Comparison of ENCODE assay signal across 11 cellular contexts in the genomic region with DNA sequence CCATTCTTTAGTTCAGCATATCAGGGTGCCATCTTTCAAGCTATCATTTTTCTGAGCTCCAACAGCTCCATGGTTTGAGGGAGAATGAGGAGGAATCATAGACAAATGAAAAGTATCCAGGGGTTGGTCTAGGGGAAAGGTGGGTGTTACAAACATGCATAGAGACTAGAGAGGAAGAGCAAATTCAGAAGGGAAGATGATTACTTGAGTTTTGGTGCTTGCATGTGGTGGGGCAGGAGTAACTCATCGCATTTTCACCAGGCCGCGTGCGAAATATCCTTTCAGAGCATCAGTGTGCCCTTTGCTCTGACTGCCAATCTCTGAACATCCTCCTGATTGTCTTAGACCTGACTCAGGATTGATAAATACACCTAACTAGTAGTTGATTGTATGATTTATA. TPM values are rescaled to one million over a fixed set of nuclear protein-coding genes. Genes with fewer than 3 reads are reported as not detected.
DNase-seq lines count a peak whose midpoint lies in the region; ATAC-seq and TF ChIP-seq lines count a peak whose summit lies in the region.
"Had no signal": no experiment of that assay in that cellular context is flagged by ENCODE, and none has a peak within 500 bp of the region (broad histone marks: within the 10 kb centered on the region; RNA-seq: fewer than 3 reads in every experiment).

No MANE protein-coding gene starts in this region.

- peak overlapping the region; percentile 90 for H3K27ac Mint-ChIP-seq in activated naive CD8-positive, alpha-beta T cell treated with anti-CD3 and anti-CD28 coated beads, Interleukin-2, amount 50 U/mL, for 24 hours

- peak; percentile 41 for ATAC-seq in activated naive CD8-positive, alpha-beta T cell treated with anti-CD3 and anti-CD28 coated beads, Interleukin-2, amount 50 U/mL, for 24 hours
- ATAC-seq in GM21825 (IDR thresholded peaks at IDR 0.05; ENCODE audit: unreplicated experiment) (no peak), heart left ventricle (no peak)

- no peaks in the 10 kb centered on the region for H3K9me3 ChIP-seq in heart left ventricle
- H3K9me3 ChIP-seq: right atrium auricular region had no signal

- no peaks in the 10 kb centered on the region for H3K36me3 Mint-ChIP-seq in activated naive CD8-positive, alpha-beta T cell treated with anti-CD3 and anti-CD28 coated beads, Interleukin-2, amount 50 U/mL, for 24 hours (ENCODE audit: low read depth)

- no peak for TF ChIP-seq POLR2A in heart left ventricle (IDR thresholded peaks at IDR 0.05)

- H3K4me3 ChIP-seq in GM08714 (ENCODE audit: low read length) (peak overlapping the region; percentile 4; the same call in 1 of the 2 replicates), heart left ventricle (peak overlapping the region in 1 of 12 donors; percentile 44)
- H3K4me3 ChIP-seq: right atrium auricular region had no signal

- intact Hi-C loops in heart left ventricle (cut with DNase I): no loop called here

- no peak for TF ChIP-seq CTCF in heart left ventricle (IDR thresholded peaks at IDR 0.05)

- no peaks in the 10 kb centered on the region for H3K27me3 Mint-ChIP-seq in activated naive CD8-positive, alpha-beta T cell treated with anti-CD3 and anti-CD28 coated beads, Interleukin-2, amount 50 U/mL, for 24 hours

- peaks cover 73% of the 10 kb centered on the region for H3K4me1 Mint-ChIP-seq in activated naive CD8-positive, alpha-beta T cell treated with anti-CD3 and anti-CD28 coated beads, Interleukin-2, amount 50 U/mL, for 24 hours

- no peaks in the 10 kb centered on the region for H3K27me3 ChIP-seq in heart left ventricle
- H3K27me3 ChIP-seq: right atrium auricular region had no signal

- peak overlapping the region; percentile 72 for H3K4me3 Mint-ChIP-seq in activated naive CD8-positive, alpha-beta T cell treated with anti-CD3 and anti-CD28 coated beads, Interleukin-2, amount 50 U/mL, for 24 hours

- H3K9me3 Mint-ChIP-seq in activated naive CD8-positive, alpha-beta T cell treated with anti-CD3 and anti-CD28 coated beads, Interleukin-2, amount 50 U/mL, for 24 hours: no peaks in the 10 kb centered on the region

- DNase-seq in T follicular helper cell (ENCODE audit: low read depth) (peak; percentile 19), NCI-H2171 (lab: John Stamatoyannopoulos, UW) (no peak), NCI-H1092 (lab: John Stamatoyannopoulos, UW) (no peak), heart left ventricle (no peak)
- DNase-seq in activated naive CD8-positive, alpha-beta T cell treated with anti-CD3 and anti-CD28 coated beads, Interleukin-2, amount 50 U/mL, for 24 hours: peak; percentile 36
- peak; percentile 59 for DNase-seq in stimulated activated CD4-positive, alpha-beta T cell treated with anti-CD3 and anti-CD28 coated beads, Interleukin-1b, Interleukin-23, amount 100 ng/mL, for 48 hours
- DNase-seq: head of caudate nucleus, NCI-H524 had no signal

- no peaks in the 10 kb centered on the region for H3K36me3 ChIP-seq in heart left ventricle
- H3K36me3 ChIP-seq: right atrium auricular region had no signal

- peaks cover 0 to 70% (median 0%) of the 10 kb centered on the region in 12 donors for H3K4me1 ChIP-seq in heart left ventricle

- WGBS in heart left ventricle, 4 donors: 94 to 96% (median 95%) methylated on average over 4 of the region's 4 CpGs

- H3K27ac ChIP-seq in heart left ventricle: peak overlapping the region in 1 of 12 donors; percentile 90
- H3K27ac ChIP-seq: right atrium auricular region had no signal

RNA-seq across cellular contexts. Expression of a gene that starts 7.7 kb away (rescaled TPM):
- 10 to 100 TPM in 8 of 9 donors, 1 to 10 TPM in 1; 9.9 to 17.1 (median 13.3) TPM for total RNA-seq in heart left ventricle
- 1 to 10 TPM; 2.5 to 6.0 TPM for polyA plus RNA-seq in heart left ventricle

RNA-seq across cellular contexts. Expression of a gene that starts 28.3 kb away (rescaled TPM):
- 10 to 100 TPM; 10.4 to 21.7 (median 15.4) TPM for total RNA-seq in heart left ventricle
- polyA plus RNA-seq in heart left ventricle: 10 to 100 TPM; 16.9 to 19.7 TPM

RNA-seq across cellular contexts. Expression of a gene that starts 51.8 kb away (rescaled TPM):
- total RNA-seq in heart left ventricle: 1 to 10 TPM in 5 of 9 donors, under 1 TPM in 4; 0.44 to 2.6 (median 1.0) TPM
- polyA plus RNA-seq in heart left ventricle: under 1 TPM; 0.23 to 0.91 TPM

Comparison
In these comparisons a context has a peak if more than half of its experiments do, and no peak if none do; other contexts are left out.
1. DNase-seq: peak in T follicular helper cell (single experiment), activated naive CD8-positive, alpha-beta T cell treated with anti-CD3 and anti-CD28 coated beads, Interleukin-2, amount 50 U/mL, for 24 hours (single experiment) and stimulated activated CD4-positive, alpha-beta T cell treated with anti-CD3 and anti-CD28 coated beads, Interleukin-1b, Interleukin-23, amount 100 ng/mL, for 48 hours (single experiment); none in NCI-H2171 (single experiment), NCI-H1092 (single experiment) and heart left ventricle (0 of 5).